8 cellular contexts compared by ENCODE assay signal in the genomic region with DNA sequence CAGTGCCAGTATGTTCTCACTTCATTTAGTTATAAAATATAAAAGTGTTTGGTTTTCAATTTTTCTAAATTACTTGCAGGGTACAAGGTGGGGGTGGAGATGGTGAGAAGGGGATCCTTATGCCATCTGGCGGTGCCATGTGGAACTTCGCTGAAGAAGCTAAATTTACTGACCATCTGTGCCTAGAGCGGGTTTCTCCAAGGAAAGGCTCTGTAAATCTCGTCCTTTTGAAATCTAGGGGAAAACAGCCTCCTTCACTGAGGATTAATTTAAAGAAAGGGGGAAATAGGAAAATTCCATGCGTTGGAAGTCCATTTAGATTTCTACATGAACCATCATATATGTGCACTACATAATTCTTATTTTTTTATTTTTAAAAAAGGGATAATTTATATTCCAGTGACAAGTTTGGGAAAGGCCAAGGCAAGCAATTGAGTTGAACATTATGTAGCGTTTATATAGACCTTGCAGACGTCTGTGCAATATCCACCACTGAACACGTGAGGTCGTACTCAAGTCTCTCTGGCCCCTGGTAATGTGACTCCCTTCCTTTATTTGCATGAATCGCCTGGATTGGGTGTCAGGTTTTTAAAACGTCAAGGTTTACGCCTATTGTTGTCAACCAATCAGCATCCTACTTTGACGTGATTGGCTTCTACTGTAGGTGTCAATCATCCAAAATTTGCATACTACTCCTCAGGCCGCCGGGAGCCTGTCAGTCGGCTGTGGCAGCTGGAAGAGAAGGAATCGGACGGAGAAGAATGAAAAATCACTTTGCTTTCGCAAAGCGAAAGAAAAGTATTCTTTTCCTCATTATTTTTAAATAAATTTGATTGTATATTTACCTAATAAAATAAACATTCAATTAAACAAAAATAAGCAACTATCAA.
A peak's percentile ranks its signal among the peaks of the same experiment; 100 is the strongest.
DNase-seq lines count a peak whose midpoint lies in the region; ATAC-seq and TF ChIP-seq lines count a peak whose summit lies in the region.

No MANE protein-coding gene starts in this region.

- no peak overlapping the region for H3K9ac ChIP-seq in SK-N-SH

- ATAC-seq in GM19463 (IDR thresholded peaks at IDR 0.05; ENCODE audit: unreplicated experiment) (peak; percentile 31), HG02642 (IDR thresholded peaks at IDR 0.05; ENCODE audit: poor library complexity, unreplicated experiment) (no peak), HG02852 (IDR thresholded peaks at IDR 0.05; ENCODE audit: unreplicated experiment) (no peak)

- DNase-seq in CD4-positive, alpha-beta memory T cell = peak in 3 of 5 donors; percentile 17 to 33 (median 26)
- DNase-seq in NCI-H146 (lab: John Stamatoyannopoulos, UW) = peak; percentile 99
- peak; percentile 94 for DNase-seq in SK-N-SH
- peak; percentile 92 for DNase-seq in epithelial cell of prostate (ENCODE audit: low read depth, low spot score)
- peak; percentile 63 for DNase-seq in neural crest cell (ENCODE audit: low read depth, low spot score)

- no peaks in the 10 kb centered on the region for H3K9me3 ChIP-seq in CD4-positive, alpha-beta memory T cell (ENCODE audit: control insufficient read depth in 1 of 2, low read length in 2 of 2)
- no peaks in the 10 kb centered on the region for H3K9me3 ChIP-seq in SK-N-SH

- peaks cover 0 to 4% of the 10 kb centered on the region in 2 donors for H3K36me3 Mint-ChIP-seq in CD4-positive, alpha-beta memory T cell
- no peaks in the 10 kb centered on the region for H3K36me3 Mint-ChIP-seq in neural crest cell (ENCODE audit: low read depth)

- H3K9me2 ChIP-seq in SK-N-SH = no peaks in the 10 kb centered on the region

- POLR2A ChIA-PET in CD4-positive, alpha-beta memory T cell (lab: Charles Lee; ENCODE audit: partially characterized antibody) = no interaction called here
- POLR2A ChIA-PET in SK-N-SH (lab: Yijun Ruan, JAX) = interaction anchor here (0.6 to 0.7 kb wide), 2 partner anchors 283 to 469 kb away, joined by 3 read pairs; no protein-coding TSS in a partner anchor

- H3K4me2 ChIP-seq in SK-N-SH = no peak overlapping the region

- peaks cover 45 to 55% of the 10 kb centered on the region in 2 donors for H3K27me3 Mint-ChIP-seq in CD4-positive, alpha-beta memory T cell
- peaks cover 7% of the 10 kb centered on the region for H3K27me3 Mint-ChIP-seq in neural crest cell (ENCODE audit: low read depth)

- H3K27me3 ChIP-seq in CD4-positive, alpha-beta memory T cell (ENCODE audit: insufficient read depth, low read length) = peaks cover 88% of the 10 kb centered on the region
- peaks cover 72% of the 10 kb centered on the region for H3K27me3 ChIP-seq in SK-N-SH (ENCODE audit: insufficient read depth)

- H3K79me2 ChIP-seq in SK-N-SH (ENCODE audit: insufficient read depth) = no peaks in the 10 kb centered on the region

- H3K9me3 Mint-ChIP-seq in CD4-positive, alpha-beta memory T cell = peaks cover 0 to 31% (median 17%) of the 10 kb centered on the region in 8 donors
- H3K9me3 Mint-ChIP-seq in neural crest cell = no peaks in the 10 kb centered on the region

- peaks cover 5 to 43% (median 13%) of the 10 kb centered on the region in 4 donors for H3K4me1 Mint-ChIP-seq in CD4-positive, alpha-beta memory T cell
- H3K4me1 Mint-ChIP-seq in neural crest cell = peaks cover 43% of the 10 kb centered on the region

- H3K4me3 Mint-ChIP-seq in CD4-positive, alpha-beta memory T cell = peak overlapping the region in 2 of 8 donors; percentile 1 to 17
- peak overlapping the region; percentile 84 for H3K4me3 Mint-ChIP-seq in neural crest cell

- TF ChIP-seq EP300 in SK-N-SH (IDR thresholded peaks at IDR 0.05; ENCODE audit: borderline replicate concordance in 1 of 2, low read depth in 1 of 2, low read length in 1 of 2) = no peak

- no peak overlapping the region for H3K27ac ChIP-seq in CD4-positive, alpha-beta memory T cell (ENCODE audit: low read depth, low read length)
- no peak overlapping the region for H3K27ac ChIP-seq in SK-N-SH (ENCODE audit: low read depth in 2 of 2, low read length in 1 of 2)
- no peak overlapping the region for H3K27ac ChIP-seq in epithelial cell of prostate

- H2AFZ ChIP-seq in SK-N-SH (ENCODE audit: low read depth) = no peak overlapping the region

- 1% methylated on average over 20 of the region's 20 CpGs for WGBS in SK-N-SH (ENCODE audit: low lambda C conversion rate)

- no peaks in the 10 kb centered on the region for H3K36me3 ChIP-seq in CD4-positive, alpha-beta memory T cell (ENCODE audit: insufficient read depth, low read length)
- H3K36me3 ChIP-seq in SK-N-SH (replicated peaks in 1 of 2; ENCODE audit: control insufficient read depth in 1 of 2, insufficient read depth in 2 of 2, low read length in 1 of 2) = no peaks in the 10 kb centered on the region

- H3F3A ChIP-seq in SK-N-SH (replicated peaks; ENCODE audit: insufficient read depth) = peaks cover 20% of the 10 kb centered on the region

- CTCF ChIA-PET in CD4-positive, alpha-beta memory T cell (lab: Charles Lee; ENCODE audit: partially characterized antibody) = interaction anchor here (0.9 to 1.6 kb wide), 4 partner anchors 12 to 1296 kb away, joined by 3 to 5 read pairs (median 3); no protein-coding TSS in a partner anchor
- CTCF ChIA-PET in SK-N-SH (lab: Yijun Ruan, JAX) = interaction anchor here (0.6 to 18.4 kb wide), 76 partner anchors 10 to 1328 kb away, joined by 3 to 432 read pairs (median 4); no protein-coding TSS in a partner anchor

- TF ChIP-seq CTCF in SK-N-SH (IDR thresholded peaks at IDR 0.05) (peak; percentile 77), neural crest cell (conservative IDR thresholded peaks at IDR 0.05) (peak; percentile 80)

- no peaks in the 10 kb centered on the region for H4K20me1 ChIP-seq in SK-N-SH (ENCODE audit: insufficient read depth)

- H3K4me1 ChIP-seq in CD4-positive, alpha-beta memory T cell (ENCODE audit: insufficient read depth, low read length) = peaks cover 29% of the 10 kb centered on the region
- peaks cover 0 to 23% of the 10 kb centered on the region in 2 experiments; a peak in 2 of 4 replicates for H3K4me1 ChIP-seq in SK-N-SH (ENCODE audit: control insufficient read depth in 1 of 2, insufficient read depth in 2 of 2, low read depth in 1 of 2, low read length in 1 of 2)

- intact Hi-C loops in CD4-positive, alpha-beta memory T cell (cut with micrococcal nuclease) = loop anchor here (1.0 to 10.0 kb wide), 3 partner anchors 290 to 1307 kb away; no protein-coding TSS in a partner anchor

- H3K4me3 ChIP-seq in CD4-positive, alpha-beta memory T cell (ENCODE audit: low read length in 2 of 2) = no peak overlapping the region
- H3K4me3 ChIP-seq in SK-N-SH (ENCODE audit: low read depth in 2 of 2, low read length in 1 of 2) = peak overlapping the region; percentile 3 to 10; a peak in 3 of 4 replicates

- TF ChIP-seq RAD21 in SK-N-SH (IDR thresholded peaks at IDR 0.05; ENCODE audit: low read length) = peak; percentile 66

- H3K27ac Mint-ChIP-seq in CD4-positive, alpha-beta memory T cell = peak overlapping the region in 3 of 7 donors; percentile 47 to 76 (median 53)
- H3K27ac Mint-ChIP-seq in neural crest cell (ENCODE audit: unreplicated experiment) = no peak overlapping the region

TF ChIP-seq in SK-N-SH, 30 proteins besides CTCF, POLR2A, EP300 and RAD21:
- TF ChIP-seq MEF2A (IDR thresholded peaks at IDR 0.05; ENCODE audit: borderline replicate concordance, low read depth) (no peak), SMC3 (IDR thresholded peaks at IDR 0.05; ENCODE audit: low read depth, low read length) (peak; percentile 62; the same call in 1 of the 2 replicates), RFX5 (IDR thresholded peaks at IDR 0.05; ENCODE audit: low read length) (peak; percentile 83), IRF3 (IDR thresholded peaks at IDR 0.05; ENCODE audit: low read depth, low read length) (peak; percentile 45; the same call in 1 of the 2 replicates), TAF1 (IDR thresholded peaks at IDR 0.05; ENCODE audit: borderline replicate concordance, low read depth, low read length) (peak; percentile 86), RCOR1 (IDR thresholded peaks at IDR 0.05; ENCODE audit: low read length) (peak; percentile 63), CHD2 (IDR thresholded peaks at IDR 0.05; ENCODE audit: low read length, partially characterized antibody) (peak; percentile 20), MXI1 (IDR thresholded peaks at IDR 0.05; ENCODE audit: low read depth, low read length) (peak; percentile 90), FOXJ3 (CRISPR knock-in tag; IDR thresholded peaks at IDR 0.05) (no peak)
- TF ChIP-seq, protein P1, sequence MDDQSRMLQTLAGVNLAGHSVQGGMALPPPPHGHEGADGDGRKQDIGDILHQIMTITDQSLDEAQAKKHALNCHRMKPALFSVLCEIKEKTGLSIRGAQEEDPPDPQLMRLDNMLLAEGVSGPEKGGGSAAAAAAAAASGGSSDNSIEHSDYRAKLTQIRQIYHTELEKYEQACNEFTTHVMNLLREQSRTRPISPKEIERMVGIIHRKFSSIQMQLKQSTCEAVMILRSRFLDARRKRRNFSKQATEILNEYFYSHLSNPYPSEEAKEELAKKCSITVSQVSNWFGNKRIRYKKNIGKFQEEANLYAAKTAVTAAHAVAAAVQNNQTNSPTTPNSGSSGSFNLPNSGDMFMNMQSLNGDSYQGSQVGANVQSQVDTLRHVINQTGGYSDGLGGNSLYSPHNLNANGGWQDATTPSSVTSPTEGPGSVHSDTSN (IDR thresholded peaks at IDR 0.05) = peak; percentile 98

Comparison
In these comparisons a context has a peak if more than half of its experiments do, and no peak if none do; other contexts are left out.
1. DNase-seq: peak in every context shown above with its lines; median percentile 99 in NCI-H146; 94 in SK-N-SH; 92 in epithelial cell of prostate; 63 in neural crest cell; 26 in CD4-positive, alpha-beta memory T cell.
2. H3K4me3 ChIP-seq: peak in SK-N-SH (2 of 2); none in CD4-positive, alpha-beta memory T cell (0 of 2).